1 cellular context compared by ENCODE assay signal in the genomic region with DNA sequence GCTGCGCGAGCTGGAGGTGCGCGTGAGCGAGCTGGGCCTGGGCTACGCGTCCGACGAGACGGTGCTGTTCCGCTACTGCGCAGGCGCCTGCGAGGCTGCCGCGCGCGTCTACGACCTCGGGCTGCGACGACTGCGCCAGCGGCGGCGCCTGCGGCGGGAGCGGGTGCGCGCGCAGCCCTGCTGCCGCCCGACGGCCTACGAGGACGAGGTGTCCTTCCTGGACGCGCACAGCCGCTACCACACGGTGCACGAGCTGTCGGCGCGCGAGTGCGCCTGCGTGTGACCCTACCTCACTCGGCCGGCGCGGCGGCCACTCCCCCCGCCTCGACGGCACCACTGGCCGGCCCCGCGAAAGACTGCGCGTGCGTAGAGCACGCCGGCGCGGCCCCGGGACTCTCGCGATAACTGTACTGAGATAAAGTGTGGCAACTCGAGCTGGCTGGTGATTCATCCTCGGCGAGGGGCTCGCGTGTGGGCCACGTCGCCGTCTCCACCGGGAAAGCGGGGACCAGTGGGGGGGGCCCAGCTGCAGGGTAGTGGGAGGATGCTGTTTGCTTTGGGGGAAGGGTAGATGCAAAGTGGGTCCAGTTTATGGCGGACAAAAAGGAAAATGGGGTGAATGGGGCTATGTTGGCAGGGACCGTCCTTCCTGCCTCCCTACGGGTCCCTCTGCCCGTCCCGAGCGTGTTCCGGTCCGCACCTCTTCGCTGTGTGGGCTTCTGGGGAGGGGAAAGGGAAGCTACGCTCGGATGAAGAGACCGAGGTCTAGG.
TF ChIP-seq lines count a peak whose summit lies in the region.

No MANE protein-coding gene starts in this region.

TF ChIP-seq in K562, 482 proteins besides CTCF, POLR2A, EP300 and RAD21 (continued from another document and continues in another):
- TF ChIP-seq GTF2E2 (tag; IDR thresholded peaks at IDR 0.05), result peak; percentile 87; the same call in 1 of the 2 replicates
- peak; percentile 85 for TF ChIP-seq POLR2AphosphoS5 (IDR thresholded peaks at IDR 0.05; ENCODE audit: control insufficient read depth, insufficient read depth, low read depth, low read length)
- 0 out of 2 replicates have a peak, but pooled peaks have one; percentile 45 for TF ChIP-seq DIDO1 (tag; IDR thresholded peaks at IDR 0.05; ENCODE audit: low read depth)
- TF ChIP-seq, protein P1, sequence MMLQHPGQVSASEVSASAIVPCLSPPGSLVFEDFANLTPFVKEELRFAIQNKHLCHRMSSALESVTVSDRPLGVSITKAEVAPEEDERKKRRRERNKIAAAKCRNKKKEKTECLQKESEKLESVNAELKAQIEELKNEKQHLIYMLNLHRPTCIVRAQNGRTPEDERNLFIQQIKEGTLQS (IDR thresholded peaks at IDR 0.05), result peak; percentile 95
- TF ChIP-seq, protein P1 (CRISPR knock-in tag; conservative IDR thresholded peaks at IDR 0.05), result peak; percentile 93
- TF ChIP-seq ZFX (CRISPR knock-in tag; IDR thresholded peaks at IDR 0.05), result peak; percentile 89
- no peak for TF ChIP-seq ZNF384 (IDR thresholded peaks at IDR 0.05; ENCODE audit: low read depth, low read length)
- TF ChIP-seq MAFG (tag; conservative IDR thresholded peaks at IDR 0.05), result no peak
- no peak for TF ChIP-seq NR4A1 (CRISPR knock-in tag; IDR thresholded peaks at IDR 0.05)
- TF ChIP-seq NR4A1 (tag; IDR thresholded peaks at IDR 0.05), result peak; percentile 20; the same call in 1 of the 2 replicates
- TF ChIP-seq ZSCAN32 (CRISPR knock-in tag; IDR thresholded peaks at IDR 0.05), result no peak
- TF ChIP-seq, protein P2, sequence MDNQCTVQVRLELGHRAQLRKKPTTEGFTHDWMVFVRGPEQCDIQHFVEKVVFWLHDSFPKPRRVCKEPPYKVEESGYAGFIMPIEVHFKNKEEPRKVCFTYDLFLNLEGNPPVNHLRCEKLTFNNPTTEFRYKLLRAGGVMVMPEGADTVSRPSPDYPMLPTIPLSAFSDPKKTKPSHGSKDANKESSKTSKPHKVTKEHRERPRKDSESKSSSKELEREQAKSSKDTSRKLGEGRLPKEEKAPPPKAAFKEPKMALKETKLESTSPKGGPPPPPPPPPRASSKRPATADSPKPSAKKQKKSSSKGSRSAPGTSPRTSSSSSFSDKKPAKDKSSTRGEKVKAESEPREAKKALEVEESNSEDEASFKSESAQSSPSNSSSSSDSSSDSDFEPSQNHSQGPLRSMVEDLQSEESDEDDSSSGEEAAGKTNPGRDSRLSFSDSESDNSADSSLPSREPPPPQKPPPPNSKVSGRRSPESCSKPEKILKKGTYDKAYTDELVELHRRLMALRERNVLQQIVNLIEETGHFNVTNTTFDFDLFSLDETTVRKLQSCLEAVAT (IDR thresholded peaks at IDR 0.05), result peak in 1 of 2 experiments; percentile 70; a peak in 2 of 4 replicates
- TF ChIP-seq SP1 (CRISPR knock-in tag; IDR thresholded peaks at IDR 0.05), result peak; percentile 84
- no peak for TF ChIP-seq ARID2 (IDR thresholded peaks at IDR 0.05)
- no peak for TF ChIP-seq BDP1 (IDR thresholded peaks at IDR 0.05; ENCODE audit: insufficient read depth, insufficient read length)
- peak; percentile 99 for TF ChIP-seq RBM25 (IDR thresholded peaks at IDR 0.05; ENCODE audit: low read depth, low read length, severe bottlenecking)
- TF ChIP-seq, protein P3, sequence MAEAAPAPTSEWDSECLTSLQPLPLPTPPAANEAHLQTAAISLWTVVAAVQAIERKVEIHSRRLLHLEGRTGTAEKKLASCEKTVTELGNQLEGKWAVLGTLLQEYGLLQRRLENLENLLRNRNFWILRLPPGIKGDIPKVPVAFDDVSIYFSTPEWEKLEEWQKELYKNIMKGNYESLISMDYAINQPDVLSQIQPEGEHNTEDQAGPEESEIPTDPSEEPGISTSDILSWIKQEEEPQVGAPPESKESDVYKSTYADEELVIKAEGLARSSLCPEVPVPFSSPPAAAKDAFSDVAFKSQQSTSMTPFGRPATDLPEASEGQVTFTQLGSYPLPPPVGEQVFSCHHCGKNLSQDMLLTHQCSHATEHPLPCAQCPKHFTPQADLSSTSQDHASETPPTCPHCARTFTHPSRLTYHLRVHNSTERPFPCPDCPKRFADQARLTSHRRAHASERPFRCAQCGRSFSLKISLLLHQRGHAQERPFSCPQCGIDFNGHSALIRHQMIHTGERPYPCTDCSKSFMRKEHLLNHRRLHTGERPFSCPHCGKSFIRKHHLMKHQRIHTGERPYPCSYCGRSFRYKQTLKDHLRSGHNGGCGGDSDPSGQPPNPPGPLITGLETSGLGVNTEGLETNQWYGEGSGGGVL (CRISPR knock-in tag; IDR thresholded peaks at IDR 0.05), result no peak
- TF ChIP-seq MYNN (IDR thresholded peaks at IDR 0.05), result peak; percentile 53; the same call in 1 of the 2 replicates
- no peak for TF ChIP-seq MYNN (CRISPR knock-in tag; IDR thresholded peaks at IDR 0.05)
- TF ChIP-seq, protein P4, sequence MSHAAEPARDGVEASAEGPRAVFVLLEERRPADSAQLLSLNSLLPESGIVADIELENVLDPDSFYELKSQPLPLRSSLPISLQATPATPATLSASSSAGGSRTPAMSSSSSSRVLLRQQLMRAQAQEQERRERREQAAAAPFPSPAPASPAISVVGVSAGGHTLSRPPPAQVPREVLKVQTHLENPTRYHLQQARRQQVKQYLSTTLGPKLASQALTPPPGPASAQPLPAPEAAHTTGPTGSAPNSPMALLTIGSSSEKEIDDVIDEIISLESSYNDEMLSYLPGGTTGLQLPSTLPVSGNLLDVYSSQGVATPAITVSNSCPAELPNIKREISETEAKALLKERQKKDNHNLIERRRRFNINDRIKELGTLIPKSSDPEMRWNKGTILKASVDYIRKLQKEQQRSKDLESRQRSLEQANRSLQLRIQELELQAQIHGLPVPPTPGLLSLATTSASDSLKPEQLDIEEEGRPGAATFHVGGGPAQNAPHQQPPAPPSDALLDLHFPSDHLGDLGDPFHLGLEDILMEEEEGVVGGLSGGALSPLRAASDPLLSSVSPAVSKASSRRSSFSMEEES (CRISPR knock-in tag; IDR thresholded peaks at IDR 0.05), result no peak
- TF ChIP-seq NR3C1 (CRISPR knock-in tag; IDR thresholded peaks at IDR 0.05), result no peak
- TF ChIP-seq EHMT2 (IDR thresholded peaks at IDR 0.05), result no peak
- TF ChIP-seq IRF2 (CRISPR knock-in tag; IDR thresholded peaks at IDR 0.05), result no peak
- TF ChIP-seq CBX5 (IDR thresholded peaks at IDR 0.05; ENCODE audit: borderline replicate concordance, low read depth), result no peak
- peak; percentile 85 for TF ChIP-seq NFRKB (IDR thresholded peaks at IDR 0.05; ENCODE audit: low read depth)
- no peak for TF ChIP-seq TAF15 (IDR thresholded peaks at IDR 0.05; ENCODE audit: low read depth, low read length)
- no peak for TF ChIP-seq ZNF444 (CRISPR knock-in tag; IDR thresholded peaks at IDR 0.05)
- peak; percentile 68; the same call in 1 of the 2 replicates for TF ChIP-seq MAFF (IDR thresholded peaks at IDR 0.05; ENCODE audit: low read length)
- no peak for TF ChIP-seq KAT2B (IDR thresholded peaks at IDR 0.05; ENCODE audit: low read depth, low read length)
- TF ChIP-seq, protein P5, sequence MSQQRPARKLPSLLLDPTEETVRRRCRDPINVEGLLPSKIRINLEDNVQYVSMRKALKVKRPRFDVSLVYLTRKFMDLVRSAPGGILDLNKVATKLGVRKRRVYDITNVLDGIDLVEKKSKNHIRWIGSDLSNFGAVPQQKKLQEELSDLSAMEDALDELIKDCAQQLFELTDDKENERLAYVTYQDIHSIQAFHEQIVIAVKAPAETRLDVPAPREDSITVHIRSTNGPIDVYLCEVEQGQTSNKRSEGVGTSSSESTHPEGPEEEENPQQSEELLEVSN (IDR thresholded peaks at IDR 0.05; ENCODE audit: borderline replicate concordance in 1 of 2, extremely low read depth in 1 of 2, insufficient read depth in 1 of 2, insufficient read length in 1 of 2, low read depth in 1 of 2, low read length in 1 of 2, poor library complexity in 1 of 2, severe bottlenecking in 1 of 2), result peak; percentile 83 to 94
- TF ChIP-seq, protein P6, sequence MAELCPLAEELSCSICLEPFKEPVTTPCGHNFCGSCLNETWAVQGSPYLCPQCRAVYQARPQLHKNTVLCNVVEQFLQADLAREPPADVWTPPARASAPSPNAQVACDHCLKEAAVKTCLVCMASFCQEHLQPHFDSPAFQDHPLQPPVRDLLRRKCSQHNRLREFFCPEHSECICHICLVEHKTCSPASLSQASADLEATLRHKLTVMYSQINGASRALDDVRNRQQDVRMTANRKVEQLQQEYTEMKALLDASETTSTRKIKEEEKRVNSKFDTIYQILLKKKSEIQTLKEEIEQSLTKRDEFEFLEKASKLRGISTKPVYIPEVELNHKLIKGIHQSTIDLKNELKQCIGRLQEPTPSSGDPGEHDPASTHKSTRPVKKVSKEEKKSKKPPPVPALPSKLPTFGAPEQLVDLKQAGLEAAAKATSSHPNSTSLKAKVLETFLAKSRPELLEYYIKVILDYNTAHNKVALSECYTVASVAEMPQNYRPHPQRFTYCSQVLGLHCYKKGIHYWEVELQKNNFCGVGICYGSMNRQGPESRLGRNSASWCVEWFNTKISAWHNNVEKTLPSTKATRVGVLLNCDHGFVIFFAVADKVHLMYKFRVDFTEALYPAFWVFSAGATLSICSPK (IDR thresholded peaks at IDR 0.05; ENCODE audit: borderline replicate concordance), result no peak
- no peak for TF ChIP-seq ZNF408 (CRISPR knock-in tag; IDR thresholded peaks at IDR 0.05; ENCODE audit: low read depth)
- TF ChIP-seq CBFA2T2 (conservative IDR thresholded peaks at IDR 0.05), result no peak
- peak in 1 of 2 experiments; percentile 79; a peak in 3 of 4 replicates for TF ChIP-seq TRIM24 (IDR thresholded peaks at IDR 0.05)
- no peak for TF ChIP-seq PCBP2 (IDR thresholded peaks at IDR 0.05; ENCODE audit: low read depth, low read length, poor library complexity, severe bottlenecking)
- TF ChIP-seq SNIP1 (IDR thresholded peaks at IDR 0.05; ENCODE audit: low read depth), result no peak
- no peak; the same call in 1 of the 2 replicates for TF ChIP-seq ZNF263 (CRISPR knock-in tag; IDR thresholded peaks at IDR 0.05; ENCODE audit: borderline replicate concordance)
- TF ChIP-seq ETV1 (tag; conservative IDR thresholded peaks at IDR 0.05; ENCODE audit: low read depth), result peak; percentile 28; the same call in 1 of the 2 replicates
- TF ChIP-seq, protein P7, sequence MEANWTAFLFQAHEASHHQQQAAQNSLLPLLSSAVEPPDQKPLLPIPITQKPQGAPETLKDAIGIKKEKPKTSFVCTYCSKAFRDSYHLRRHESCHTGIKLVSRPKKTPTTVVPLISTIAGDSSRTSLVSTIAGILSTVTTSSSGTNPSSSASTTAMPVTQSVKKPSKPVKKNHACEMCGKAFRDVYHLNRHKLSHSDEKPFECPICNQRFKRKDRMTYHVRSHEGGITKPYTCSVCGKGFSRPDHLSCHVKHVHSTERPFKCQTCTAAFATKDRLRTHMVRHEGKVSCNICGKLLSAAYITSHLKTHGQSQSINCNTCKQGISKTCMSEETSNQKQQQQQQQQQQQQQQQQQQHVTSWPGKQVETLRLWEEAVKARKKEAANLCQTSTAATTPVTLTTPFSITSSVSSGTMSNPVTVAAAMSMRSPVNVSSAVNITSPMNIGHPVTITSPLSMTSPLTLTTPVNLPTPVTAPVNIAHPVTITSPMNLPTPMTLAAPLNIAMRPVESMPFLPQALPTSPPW (CRISPR knock-in tag; IDR thresholded peaks at IDR 0.05), result peak; percentile 91
- TF ChIP-seq CBFA2T3 (IDR thresholded peaks at IDR 0.05), result 0 out of 2 replicates have a peak, but pooled peaks have one; percentile 45
- TF ChIP-seq NBN (IDR thresholded peaks at IDR 0.05; ENCODE audit: low read depth), result peak; percentile 77
- TF ChIP-seq CBX8 (IDR thresholded peaks at IDR 0.05; ENCODE audit: borderline replicate concordance, extremely low read depth, low read depth, low read length, poor library complexity, severe bottlenecking), result no peak
- TF ChIP-seq GABPB2 (CRISPR knock-in tag; conservative IDR thresholded peaks at IDR 0.05), result no peak
- no peak for TF ChIP-seq SIRT6 (IDR thresholded peaks at IDR 0.05; ENCODE audit: low read depth, low read length)
- no peak for TF ChIP-seq U2AF1 (optimal IDR thresholded peaks at IDR 0.05; ENCODE audit: low read depth, low read length)
- no peak for TF ChIP-seq ZNF717 (CRISPR knock-in tag; IDR thresholded peaks at IDR 0.05)
- TF ChIP-seq, protein P8, sequence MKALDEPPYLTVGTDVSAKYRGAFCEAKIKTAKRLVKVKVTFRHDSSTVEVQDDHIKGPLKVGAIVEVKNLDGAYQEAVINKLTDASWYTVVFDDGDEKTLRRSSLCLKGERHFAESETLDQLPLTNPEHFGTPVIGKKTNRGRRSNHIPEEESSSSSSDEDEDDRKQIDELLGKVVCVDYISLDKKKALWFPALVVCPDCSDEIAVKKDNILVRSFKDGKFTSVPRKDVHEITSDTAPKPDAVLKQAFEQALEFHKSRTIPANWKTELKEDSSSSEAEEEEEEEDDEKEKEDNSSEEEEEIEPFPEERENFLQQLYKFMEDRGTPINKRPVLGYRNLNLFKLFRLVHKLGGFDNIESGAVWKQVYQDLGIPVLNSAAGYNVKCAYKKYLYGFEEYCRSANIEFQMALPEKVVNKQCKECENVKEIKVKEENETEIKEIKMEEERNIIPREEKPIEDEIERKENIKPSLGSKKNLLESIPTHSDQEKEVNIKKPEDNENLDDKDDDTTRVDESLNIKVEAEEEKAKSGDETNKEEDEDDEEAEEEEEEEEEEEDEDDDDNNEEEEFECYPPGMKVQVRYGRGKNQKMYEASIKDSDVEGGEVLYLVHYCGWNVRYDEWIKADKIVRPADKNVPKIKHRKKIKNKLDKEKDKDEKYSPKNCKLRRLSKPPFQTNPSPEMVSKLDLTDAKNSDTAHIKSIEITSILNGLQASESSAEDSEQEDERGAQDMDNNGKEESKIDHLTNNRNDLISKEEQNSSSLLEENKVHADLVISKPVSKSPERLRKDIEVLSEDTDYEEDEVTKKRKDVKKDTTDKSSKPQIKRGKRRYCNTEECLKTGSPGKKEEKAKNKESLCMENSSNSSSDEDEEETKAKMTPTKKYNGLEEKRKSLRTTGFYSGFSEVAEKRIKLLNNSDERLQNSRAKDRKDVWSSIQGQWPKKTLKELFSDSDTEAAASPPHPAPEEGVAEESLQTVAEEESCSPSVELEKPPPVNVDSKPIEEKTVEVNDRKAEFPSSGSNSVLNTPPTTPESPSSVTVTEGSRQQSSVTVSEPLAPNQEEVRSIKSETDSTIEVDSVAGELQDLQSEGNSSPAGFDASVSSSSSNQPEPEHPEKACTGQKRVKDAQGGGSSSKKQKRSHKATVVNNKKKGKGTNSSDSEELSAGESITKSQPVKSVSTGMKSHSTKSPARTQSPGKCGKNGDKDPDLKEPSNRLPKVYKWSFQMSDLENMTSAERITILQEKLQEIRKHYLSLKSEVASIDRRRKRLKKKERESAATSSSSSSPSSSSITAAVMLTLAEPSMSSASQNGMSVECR (CRISPR knock-in tag; IDR thresholded peaks at IDR 0.05), result peak; percentile 67
- TF ChIP-seq POLR2B (IDR thresholded peaks at IDR 0.05; ENCODE audit: low read depth, partially characterized antibody), result peak; percentile 99
- TF ChIP-seq, protein P9, sequence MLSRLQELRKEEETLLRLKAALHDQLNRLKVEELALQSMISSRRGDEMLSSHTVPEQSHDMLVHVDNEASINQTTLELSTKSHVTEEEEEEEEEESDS (CRISPR knock-in tag; IDR thresholded peaks at IDR 0.05), result no peak
- TF ChIP-seq ZNF766 (CRISPR knock-in tag; conservative IDR thresholded peaks at IDR 0.05), result peak; percentile 92
- TF ChIP-seq, protein P10, sequence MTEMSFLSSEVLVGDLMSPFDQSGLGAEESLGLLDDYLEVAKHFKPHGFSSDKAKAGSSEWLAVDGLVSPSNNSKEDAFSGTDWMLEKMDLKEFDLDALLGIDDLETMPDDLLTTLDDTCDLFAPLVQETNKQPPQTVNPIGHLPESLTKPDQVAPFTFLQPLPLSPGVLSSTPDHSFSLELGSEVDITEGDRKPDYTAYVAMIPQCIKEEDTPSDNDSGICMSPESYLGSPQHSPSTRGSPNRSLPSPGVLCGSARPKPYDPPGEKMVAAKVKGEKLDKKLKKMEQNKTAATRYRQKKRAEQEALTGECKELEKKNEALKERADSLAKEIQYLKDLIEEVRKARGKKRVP (CRISPR knock-in tag; IDR thresholded peaks at IDR 0.05), result peak; percentile 61
